Comparison of ENCODE assay signal across 12 cellular contexts in the genomic region with DNA sequence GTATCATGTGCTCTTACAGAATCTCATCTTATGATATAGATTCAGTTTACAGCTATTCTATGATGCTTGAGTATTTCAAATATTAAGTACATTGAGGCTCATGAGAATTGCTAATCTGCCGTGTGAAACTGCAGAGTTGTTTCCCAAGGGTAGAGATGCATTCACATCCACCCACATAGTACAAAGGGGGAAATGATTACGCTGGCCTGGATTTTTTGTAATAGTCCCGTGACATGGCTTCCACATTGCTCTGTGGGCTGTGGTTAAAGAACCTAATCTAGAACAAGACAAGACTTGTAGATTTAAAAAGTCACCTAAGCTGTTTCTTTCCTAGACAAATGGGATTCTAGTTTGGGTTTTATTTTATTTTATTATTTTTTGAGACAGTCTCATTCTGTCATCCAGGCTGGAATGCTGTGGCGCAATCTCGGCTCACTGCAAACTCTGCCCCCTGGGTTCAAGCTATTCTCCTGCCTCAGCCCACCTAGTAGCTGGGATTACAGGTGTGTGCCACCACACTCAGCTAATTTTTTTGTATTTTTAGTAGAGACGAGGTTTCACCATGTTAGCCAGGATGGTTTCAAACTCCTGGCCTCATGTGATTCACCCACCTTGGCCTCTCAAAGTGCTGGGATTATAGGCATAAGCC. TPM values are rescaled to one million over a fixed set of nuclear protein-coding genes. Genes with fewer than 3 reads are reported as not detected.
DNase-seq lines count a peak whose midpoint lies in the region; ATAC-seq, FAIRE-seq and TF ChIP-seq lines count a peak whose summit lies in the region.
"Had no signal": no experiment of that assay in that cellular context is flagged by ENCODE, and none has a peak within 500 bp of the region (broad histone marks: within the 10 kb centered on the region; RNA-seq: fewer than 3 reads in every experiment).

No MANE protein-coding gene starts in this region.

- ATAC-seq in GM19452 (IDR thresholded peaks at IDR 0.05; ENCODE audit: unreplicated experiment): peak; percentile 66

- no peaks in the 10 kb centered on the region for H3K36me3 ChIP-seq in Caco-2 (ENCODE audit: control insufficient read depth, insufficient read depth, low read length)
- no peaks in the 10 kb centered on the region for H3K36me3 ChIP-seq in neuronal stem cell (replicated peaks in 1 of 2; ENCODE audit: control insufficient read depth in 2 of 2, insufficient read depth in 2 of 2, low read length in 2 of 2)
- H3K36me3 ChIP-seq: upper lobe of left lung had no signal

- no peak overlapping the region for H2BK15ac ChIP-seq in neuronal stem cell (ENCODE audit: low read length)

- H3K4me1 ChIP-seq in Caco-2 (peaks cover 4% of the 10 kb centered on the region; the same call in 1 of the 2 replicates), neuronal stem cell (ENCODE audit: control insufficient read depth in 2 of 2, insufficient read depth in 1 of 2, low read depth in 1 of 2, low read length in 2 of 2) (peaks cover 0 to 4% of the 10 kb centered on the region in 2 donors)
- H3K4me1 ChIP-seq: upper lobe of left lung had no signal

- no peak overlapping the region for H3K27ac ChIP-seq in neuronal stem cell (replicated peaks; ENCODE audit: low read length)
- H3K27ac ChIP-seq: upper lobe of left lung had no signal

- no peak overlapping the region for H2BK5ac ChIP-seq in neuronal stem cell (ENCODE audit: low read length)

- no CpG with 5 or more reads among the region's 6 CpGs for WGBS in neuronal stem cell (ENCODE audit: extremely low coverage in 2 of 2, insufficient read length in 2 of 2, insufficient replicate concordance in 1 of 2), 2 donors

- H3K36me3 Mint-ChIP-seq in CD14-positive monocyte (no peaks in the 10 kb centered on the region), Caco-2 (ENCODE audit: insufficient read depth, unreplicated experiment) (no peaks in the 10 kb centered on the region)

- POLR2A ChIA-PET in Caco-2 (lab: Charles Lee): no interaction called here

- H3K4me3 ChIP-seq in fibroblast of the aortic adventitia (ENCODE audit: low read depth, low read length): no peak overlapping the region
- no peak overlapping the region for H3K4me3 ChIP-seq in Caco-2 (ENCODE audit: low read depth, low read length)
- no peak overlapping the region for H3K4me3 ChIP-seq in neuronal stem cell (ENCODE audit: low read length in 2 of 2)
- H3K4me3 ChIP-seq: upper lobe of left lung had no signal

- H3K23ac ChIP-seq in neuronal stem cell (ENCODE audit: low read depth, low read length, poor library complexity): no peak overlapping the region

- H3K9me3 ChIP-seq in Caco-2: no peaks in the 10 kb centered on the region
- H3K9me3 ChIP-seq in neuronal stem cell (replicated peaks in 1 of 2; ENCODE audit: control insufficient read depth in 2 of 2, insufficient read depth in 1 of 2, low read depth in 1 of 2, low read length in 2 of 2): no peaks in the 10 kb centered on the region
- H3K9me3 ChIP-seq: upper lobe of left lung had no signal

- CTCF ChIA-PET in Caco-2 (lab: Charles Lee): no interaction called here

- H3K4me3 Mint-ChIP-seq in CD14-positive monocyte: peak overlapping the region in 1 of 2 donors; percentile 9
- no peak overlapping the region for H3K4me3 Mint-ChIP-seq in Caco-2 (ENCODE audit: unreplicated experiment)
- H3K4me3 Mint-ChIP-seq: activated CD4-positive, alpha-beta T cell treated with anti-CD3 and anti-CD28 coated beads, Interleukin-2, amount 10 ng/mL, durations not matched to agents 7 days and 5 days; CD4-positive, alpha-beta T cell had no signal

- H3K27me3 Mint-ChIP-seq in CD14-positive monocyte (ENCODE audit: low read depth in 3 of 3) (peaks cover 0 to 3% (median 1%) of the 10 kb centered on the region in 3 donors), Caco-2 (ENCODE audit: insufficient read depth, unreplicated experiment) (no peaks in the 10 kb centered on the region)
- H3K27me3 Mint-ChIP-seq: CD4-positive, alpha-beta T cell had no signal

- no peak overlapping the region for H3K4ac ChIP-seq in neuronal stem cell (ENCODE audit: low read length)

- H3K27ac Mint-ChIP-seq in CD14-positive monocyte: peak overlapping the region; percentile 79 to 93 (median 89)
- H3K27ac Mint-ChIP-seq in Caco-2 (ENCODE audit: unreplicated experiment): no peak overlapping the region
- H3K27ac Mint-ChIP-seq: activated CD4-positive, alpha-beta T cell treated with anti-CD3 and anti-CD28 coated beads, Interleukin-2, amount 10 ng/mL, durations not matched to agents 7 days and 5 days; CD4-positive, alpha-beta T cell had no signal

- no peak overlapping the region for H3K4me2 ChIP-seq in neuronal stem cell (ENCODE audit: insufficient read depth, low read length, poor library complexity, severe bottlenecking)

- H3K9ac ChIP-seq in neuronal stem cell (ENCODE audit: low read depth, low read length, poor library complexity): no peak overlapping the region

- H4K91ac ChIP-seq in neuronal stem cell (ENCODE audit: low read depth, low read length, poor library complexity): no peak overlapping the region

- H3K9me3 Mint-ChIP-seq in CD14-positive monocyte (peaks cover 0 to 1% (median 0%) of the 10 kb centered on the region in 7 donors), Caco-2 (ENCODE audit: unreplicated experiment) (no peaks in the 10 kb centered on the region)
- H3K9me3 Mint-ChIP-seq: activated CD4-positive, alpha-beta T cell treated with anti-CD3 and anti-CD28 coated beads, Interleukin-2, amount 10 ng/mL, durations not matched to agents 7 days and 5 days; CD4-positive, alpha-beta T cell had no signal

- DNase-seq in CD14-positive monocyte (ENCODE audit: low spot score) (peak; percentile 79), HTR-8/SVneo (ENCODE audit: insufficient read length, low spot score) (no peak), fibroblast of the aortic adventitia (ENCODE audit: low read depth) (peak; percentile 37), HuH-7 (ENCODE audit: low spot score) (no peak), Caco-2 (no peak), neuronal stem cell (ENCODE audit: low spot score) (no peak), NCI-H446 (lab: John Stamatoyannopoulos, UW) (no peak)
- DNase-seq: activated CD4-positive, alpha-beta T cell treated with anti-CD3 and anti-CD28 coated beads, Interleukin-2, amount 10 ng/mL, durations not matched to agents 7 days and 5 days; CD4-positive, alpha-beta T cell; stimulated activated CD4-positive, alpha-beta T cell treated with anti-CD3 and anti-CD28 coated beads, Interleukin-4, amount 100 ng/mL, for 4 hours had no signal

- no peak for TF ChIP-seq CTCF in CD14-positive monocyte (IDR thresholded peaks at IDR 0.05)
- TF ChIP-seq CTCF in fibroblast of the aortic adventitia (IDR thresholded peaks at IDR 0.05; ENCODE audit: insufficient read depth, low read length): no peak
- TF ChIP-seq CTCF in Caco-2 (IDR thresholded peaks at IDR 0.05; ENCODE audit: insufficient read depth in 1 of 2, low read depth in 1 of 2, low read length in 1 of 2, severe bottlenecking in 1 of 2, unreplicated experiment in 1 of 2): no peak

- H3K27me3 ChIP-seq in Caco-2 (replicated peaks; ENCODE audit: control insufficient read depth, insufficient read depth, low read length): no peaks in the 10 kb centered on the region
- H3K27me3 ChIP-seq in neuronal stem cell (ENCODE audit: control insufficient read depth in 3 of 3, insufficient read depth in 3 of 3, low read depth in 1 of 3, low read length in 3 of 3): no peaks in the 10 kb centered on the region
- H3K27me3 ChIP-seq: upper lobe of left lung had no signal

- no peak overlapping the region for H2BK12ac ChIP-seq in neuronal stem cell (ENCODE audit: low read length)

- no peak overlapping the region for H4K8ac ChIP-seq in neuronal stem cell (ENCODE audit: low read depth, low read length)

- no peak overlapping the region for H2AK5ac ChIP-seq in neuronal stem cell (ENCODE audit: low read depth, low read length)

- H3K4me1 Mint-ChIP-seq in CD14-positive monocyte: peaks cover 19% of the 10 kb centered on the region
- no peaks in the 10 kb centered on the region for H3K4me1 Mint-ChIP-seq in Caco-2 (ENCODE audit: low read depth, unreplicated experiment)
- H3K4me1 Mint-ChIP-seq: activated CD4-positive, alpha-beta T cell treated with anti-CD3 and anti-CD28 coated beads, Interleukin-2, amount 10 ng/mL, durations not matched to agents 7 days and 5 days had no signal

- no TSS peak for BruUV-seq in Caco-2 (replicated peaks; lab: Mats Ljungman, UMichigan)

- no peak overlapping the region for H3K18ac ChIP-seq in neuronal stem cell (ENCODE audit: low read length)

- no peak overlapping the region for H2BK120ac ChIP-seq in neuronal stem cell (ENCODE audit: low read depth, low read length)

- H3K79me1 ChIP-seq in neuronal stem cell (ENCODE audit: low read depth, low read length): no peaks in the 10 kb centered on the region

- no peak overlapping the region for H3K14ac ChIP-seq in neuronal stem cell (ENCODE audit: low read length)

- FAIRE-seq in HTR-8/SVneo (lab: Jason Lieb, UNC): peak; percentile 4

- intact Hi-C loops in CD14-positive monocyte (cut with micrococcal nuclease) (loop anchor here (5.0 to 10.0 kb wide), 3 partner anchors 63 to 180 kb away; no protein-coding TSS in a partner anchor), Caco-2 (cut with micrococcal nuclease; ENCODE audit: unreplicated experiment) (no loop called here)

- no peak overlapping the region for H2AFZ ChIP-seq in neuronal stem cell (ENCODE audit: low read length)

RNA-seq across cellular contexts. Expression of a gene that starts 13.0 kb away (rescaled TPM):
- 1 to 10 TPM; 5.4 to 6.6 TPM for polyA plus RNA-seq in CD14-positive monocyte
- total RNA-seq in fibroblast of the aortic adventitia (ENCODE audit: low replicate concordance): 17.4 and 17.5 TPM in 2 replicates
- total RNA-seq in Caco-2 (2022): 16.1 and 16.5 TPM in 2 replicates
- polyA plus RNA-seq in neuronal stem cell (2013, experiment 1 of 2): 12.3 TPM
- 11.9 TPM for polyA plus RNA-seq in neuronal stem cell (2013, experiment 2 of 2)

RNA-seq across cellular contexts. Expression of a gene that starts 19.4 kb away (rescaled TPM):
- polyA plus RNA-seq in CD14-positive monocyte: 100 to 1,000 TPM in 1 of 2 donors, 10 to 100 TPM in 1; 83.4 to 126 TPM
- total RNA-seq in fibroblast of the aortic adventitia (ENCODE audit: low replicate concordance): 39.0 and 52.3 TPM in 2 replicates
- 66.2 and 67.6 TPM in 2 replicates for total RNA-seq in Caco-2 (2022)
- polyA plus RNA-seq in neuronal stem cell (2013, experiment 1 of 2): 48.3 TPM
- polyA plus RNA-seq in neuronal stem cell (2013, experiment 2 of 2): 51.9 TPM

RNA-seq across cellular contexts. Expression of a gene that starts 59.2 kb away (rescaled TPM):
- polyA plus RNA-seq in CD14-positive monocyte: 1 to 10 TPM in 1 of 2 donors, under 1 TPM in 1; 0.51 to 1.0 TPM
- total RNA-seq in fibroblast of the aortic adventitia (ENCODE audit: low replicate concordance) (3.9 and 54.0 TPM in 2 replicates), Caco-2 (2022) (10.3 TPM in 2 replicates)
- 1.0 TPM for polyA plus RNA-seq in neuronal stem cell (2013, experiment 1 of 2)
- polyA plus RNA-seq in neuronal stem cell (2013, experiment 2 of 2): 1.3 TPM

Comparison
In these comparisons a context has a peak if more than half of its experiments do, and no peak if none do; other contexts are left out.
1. DNase-seq: peak in CD14-positive monocyte (single experiment) and fibroblast of the aortic adventitia (single experiment); none in HTR-8/SVneo (single experiment), HuH-7 (single experiment), Caco-2 (0 of 2), neuronal stem cell (single experiment) and NCI-H446 (0 of 2).